1 cellular context compared by ENCODE assay signal in the genomic region with DNA sequence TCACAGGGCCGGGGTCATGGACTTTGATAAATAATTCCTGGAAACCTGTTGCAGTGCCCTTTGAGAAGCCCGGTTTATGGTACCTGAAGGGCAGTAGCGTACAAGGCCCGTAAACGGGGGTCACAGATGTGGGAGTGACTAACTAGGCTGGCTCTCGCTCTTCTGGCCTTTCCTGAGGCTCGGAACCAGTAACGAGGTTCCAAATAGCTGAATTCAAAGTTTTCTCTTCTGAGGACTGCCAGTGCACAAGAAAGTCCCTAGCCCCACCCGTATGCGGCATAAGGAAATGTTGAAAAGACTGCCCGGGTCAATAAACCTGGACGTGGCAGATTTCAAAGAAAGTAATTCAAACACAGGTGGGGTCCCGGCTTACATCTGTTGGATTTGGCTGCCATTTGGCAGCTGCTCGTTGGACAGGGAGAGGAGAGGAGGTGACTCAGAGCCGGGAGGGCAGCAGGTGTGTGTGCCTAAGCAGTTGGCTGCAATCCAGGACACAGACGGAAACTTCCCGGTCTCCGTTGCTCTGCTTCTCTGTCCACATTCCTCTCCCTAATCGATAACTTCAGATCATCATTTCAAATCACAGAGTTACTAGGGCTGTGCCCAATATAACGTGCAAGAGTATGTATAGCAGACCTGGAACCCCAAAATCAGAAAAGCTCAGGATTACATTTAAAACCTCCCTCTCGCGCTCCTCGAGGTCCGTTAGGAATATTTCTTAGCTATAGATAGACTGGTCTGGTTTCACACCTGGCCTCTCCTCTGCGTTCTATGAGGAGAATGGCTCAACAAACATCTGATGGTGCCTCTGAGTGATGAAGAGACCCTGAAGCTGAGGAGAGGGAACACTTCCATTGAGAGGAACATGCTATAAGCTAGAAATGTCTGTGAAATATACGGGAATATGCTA.
TF ChIP-seq lines count a peak whose summit lies in the region.

No MANE protein-coding gene starts in this region.

TF ChIP-seq in K562, 482 proteins besides CTCF, POLR2A, EP300 and RAD21 (continued from another document and continues in another):
- TF ChIP-seq, protein P1, sequence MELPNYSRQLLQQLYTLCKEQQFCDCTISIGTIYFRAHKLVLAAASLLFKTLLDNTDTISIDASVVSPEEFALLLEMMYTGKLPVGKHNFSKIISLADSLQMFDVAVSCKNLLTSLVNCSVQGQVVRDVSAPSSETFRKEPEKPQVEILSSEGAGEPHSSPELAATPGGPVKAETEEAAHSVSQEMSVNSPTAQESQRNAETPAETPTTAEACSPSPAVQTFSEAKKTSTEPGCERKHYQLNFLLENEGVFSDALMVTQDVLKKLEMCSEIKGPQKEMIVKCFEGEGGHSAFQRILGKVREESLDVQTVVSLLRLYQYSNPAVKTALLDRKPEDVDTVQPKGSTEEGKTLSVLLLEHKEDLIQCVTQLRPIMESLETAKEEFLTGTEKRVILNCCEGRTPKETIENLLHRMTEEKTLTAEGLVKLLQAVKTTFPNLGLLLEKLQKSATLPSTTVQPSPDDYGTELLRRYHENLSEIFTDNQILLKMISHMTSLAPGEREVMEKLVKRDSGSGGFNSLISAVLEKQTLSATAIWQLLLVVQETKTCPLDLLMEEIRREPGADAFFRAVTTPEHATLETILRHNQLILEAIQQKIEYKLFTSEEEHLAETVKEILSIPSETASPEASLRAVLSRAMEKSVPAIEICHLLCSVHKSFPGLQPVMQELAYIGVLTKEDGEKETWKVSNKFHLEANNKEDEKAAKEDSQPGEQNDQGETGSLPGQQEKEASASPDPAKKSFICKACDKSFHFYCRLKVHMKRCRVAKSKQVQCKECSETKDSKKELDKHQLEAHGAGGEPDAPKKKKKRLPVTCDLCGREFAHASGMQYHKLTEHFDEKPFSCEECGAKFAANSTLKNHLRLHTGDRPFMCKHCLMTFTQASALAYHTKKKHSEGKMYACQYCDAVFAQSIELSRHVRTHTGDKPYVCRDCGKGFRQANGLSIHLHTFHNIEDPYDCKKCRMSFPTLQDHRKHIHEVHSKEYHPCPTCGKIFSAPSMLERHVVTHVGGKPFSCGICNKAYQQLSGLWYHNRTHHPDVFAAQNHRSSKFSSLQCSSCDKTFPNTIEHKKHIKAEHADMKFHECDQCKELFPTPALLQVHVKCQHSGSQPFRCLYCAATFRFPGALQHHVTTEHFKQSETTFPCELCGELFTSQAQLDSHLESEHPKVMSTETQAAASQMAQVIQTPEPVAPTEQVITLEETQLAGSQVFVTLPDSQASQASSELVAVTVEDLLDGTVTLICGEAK (IDR thresholded peaks at IDR 0.05), result 0 out of 2 replicates have a peak, but pooled peaks have one; percentile 35
- TF ChIP-seq, protein P1 (CRISPR knock-in tag; IDR thresholded peaks at IDR 0.05), result no peak
- TF ChIP-seq ZC3H4 (CRISPR knock-in tag; IDR thresholded peaks at IDR 0.05; ENCODE audit: borderline replicate concordance) (no peak), FOXA1 (IDR thresholded peaks at IDR 0.05; ENCODE audit: borderline replicate concordance) (no peak), BACH1 (tag; IDR thresholded peaks at IDR 0.05) (no peak), KHSRP (IDR thresholded peaks at IDR 0.05) (no peak), NONO (IDR thresholded peaks at IDR 0.05; ENCODE audit: low read depth in 2 of 2, low read length in 1 of 2) (no peak), ZNF3 (CRISPR knock-in tag; IDR thresholded peaks at IDR 0.05) (no peak), YY1 (IDR thresholded peaks at IDR 0.05; ENCODE audit: borderline replicate concordance in 1 of 3, control insufficient read depth in 1 of 3, extremely low read depth in 1 of 3, insufficient read depth in 3 of 3, insufficient read length in 1 of 3, insufficient replicate concordance in 2 of 3, low read depth in 1 of 3, low read length in 2 of 3) (peak in 2 of 3 experiments; percentile 37 to 72), ILK (tag; IDR thresholded peaks at IDR 0.05; ENCODE audit: borderline replicate concordance, low read depth) (no peak), MEF2A (IDR thresholded peaks at IDR 0.05; ENCODE audit: control insufficient read depth, low read depth, low read length) (no peak), NFIC (IDR thresholded peaks at IDR 0.05) (peak; percentile 93), CHD4 (IDR thresholded peaks at IDR 0.05; ENCODE audit: insufficient read depth, insufficient replicate concordance, low read depth, low read length, poor library complexity, severe bottlenecking) (no peak), KLF1 (tag; IDR thresholded peaks at IDR 0.05) (no peak), ZNF347 (CRISPR knock-in tag; IDR thresholded peaks at IDR 0.05; ENCODE audit: low read depth) (no peak), ZNF324 (CRISPR knock-in tag; IDR thresholded peaks at IDR 0.05) (no peak), CBFA2T3 (IDR thresholded peaks at IDR 0.05) (peak; percentile 54), JUN (IDR thresholded peaks at IDR 0.05; ENCODE audit: borderline replicate concordance, low read depth, low read length) (peak; percentile 58; the same call in 1 of the 2 replicates), JUN (CRISPR knock-in tag; IDR thresholded peaks at IDR 0.05; ENCODE audit: borderline replicate concordance) (no peak), NR2F6 (CRISPR knock-in tag; IDR thresholded peaks at IDR 0.05) (0 out of 2 replicates have a peak, but pooled peaks have one; percentile 10), RBM15 (IDR thresholded peaks at IDR 0.05; ENCODE audit: insufficient read depth, low read length) (no peak), EP400 (IDR thresholded peaks at IDR 0.05) (peak; percentile 26; the same call in 1 of the 2 replicates), ETV5 (CRISPR knock-in tag; IDR thresholded peaks at IDR 0.05; ENCODE audit: low read depth) (no peak)
- TF ChIP-seq, protein P2, sequence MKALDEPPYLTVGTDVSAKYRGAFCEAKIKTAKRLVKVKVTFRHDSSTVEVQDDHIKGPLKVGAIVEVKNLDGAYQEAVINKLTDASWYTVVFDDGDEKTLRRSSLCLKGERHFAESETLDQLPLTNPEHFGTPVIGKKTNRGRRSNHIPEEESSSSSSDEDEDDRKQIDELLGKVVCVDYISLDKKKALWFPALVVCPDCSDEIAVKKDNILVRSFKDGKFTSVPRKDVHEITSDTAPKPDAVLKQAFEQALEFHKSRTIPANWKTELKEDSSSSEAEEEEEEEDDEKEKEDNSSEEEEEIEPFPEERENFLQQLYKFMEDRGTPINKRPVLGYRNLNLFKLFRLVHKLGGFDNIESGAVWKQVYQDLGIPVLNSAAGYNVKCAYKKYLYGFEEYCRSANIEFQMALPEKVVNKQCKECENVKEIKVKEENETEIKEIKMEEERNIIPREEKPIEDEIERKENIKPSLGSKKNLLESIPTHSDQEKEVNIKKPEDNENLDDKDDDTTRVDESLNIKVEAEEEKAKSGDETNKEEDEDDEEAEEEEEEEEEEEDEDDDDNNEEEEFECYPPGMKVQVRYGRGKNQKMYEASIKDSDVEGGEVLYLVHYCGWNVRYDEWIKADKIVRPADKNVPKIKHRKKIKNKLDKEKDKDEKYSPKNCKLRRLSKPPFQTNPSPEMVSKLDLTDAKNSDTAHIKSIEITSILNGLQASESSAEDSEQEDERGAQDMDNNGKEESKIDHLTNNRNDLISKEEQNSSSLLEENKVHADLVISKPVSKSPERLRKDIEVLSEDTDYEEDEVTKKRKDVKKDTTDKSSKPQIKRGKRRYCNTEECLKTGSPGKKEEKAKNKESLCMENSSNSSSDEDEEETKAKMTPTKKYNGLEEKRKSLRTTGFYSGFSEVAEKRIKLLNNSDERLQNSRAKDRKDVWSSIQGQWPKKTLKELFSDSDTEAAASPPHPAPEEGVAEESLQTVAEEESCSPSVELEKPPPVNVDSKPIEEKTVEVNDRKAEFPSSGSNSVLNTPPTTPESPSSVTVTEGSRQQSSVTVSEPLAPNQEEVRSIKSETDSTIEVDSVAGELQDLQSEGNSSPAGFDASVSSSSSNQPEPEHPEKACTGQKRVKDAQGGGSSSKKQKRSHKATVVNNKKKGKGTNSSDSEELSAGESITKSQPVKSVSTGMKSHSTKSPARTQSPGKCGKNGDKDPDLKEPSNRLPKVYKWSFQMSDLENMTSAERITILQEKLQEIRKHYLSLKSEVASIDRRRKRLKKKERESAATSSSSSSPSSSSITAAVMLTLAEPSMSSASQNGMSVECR (CRISPR knock-in tag; IDR thresholded peaks at IDR 0.05), result no peak
- TF ChIP-seq, protein P3, sequence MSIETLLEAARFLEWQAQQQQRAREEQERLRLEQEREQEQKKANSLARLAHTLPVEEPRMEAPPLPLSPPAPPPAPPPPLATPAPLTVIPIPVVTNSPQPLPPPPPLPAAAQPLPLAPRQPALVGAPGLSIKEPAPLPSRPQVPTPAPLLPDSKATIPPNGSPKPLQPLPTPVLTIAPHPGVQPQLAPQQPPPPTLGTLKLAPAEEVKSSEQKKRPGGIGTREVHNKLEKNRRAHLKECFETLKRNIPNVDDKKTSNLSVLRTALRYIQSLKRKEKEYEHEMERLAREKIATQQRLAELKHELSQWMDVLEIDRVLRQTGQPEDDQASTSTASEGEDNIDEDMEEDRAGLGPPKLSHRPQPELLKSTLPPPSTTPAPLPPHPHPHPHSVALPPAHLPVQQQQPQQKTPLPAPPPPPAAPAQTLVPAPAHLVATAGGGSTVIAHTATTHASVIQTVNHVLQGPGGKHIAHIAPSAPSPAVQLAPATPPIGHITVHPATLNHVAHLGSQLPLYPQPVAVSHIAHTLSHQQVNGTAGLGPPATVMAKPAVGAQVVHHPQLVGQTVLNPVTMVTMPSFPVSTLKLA (conservative IDR thresholded peaks at IDR 0.05), result 0 out of 4 replicates have a peak, but pooled peaks of 1 of the 2 experiments have one; percentile 3
- TF ChIP-seq, protein P4, sequence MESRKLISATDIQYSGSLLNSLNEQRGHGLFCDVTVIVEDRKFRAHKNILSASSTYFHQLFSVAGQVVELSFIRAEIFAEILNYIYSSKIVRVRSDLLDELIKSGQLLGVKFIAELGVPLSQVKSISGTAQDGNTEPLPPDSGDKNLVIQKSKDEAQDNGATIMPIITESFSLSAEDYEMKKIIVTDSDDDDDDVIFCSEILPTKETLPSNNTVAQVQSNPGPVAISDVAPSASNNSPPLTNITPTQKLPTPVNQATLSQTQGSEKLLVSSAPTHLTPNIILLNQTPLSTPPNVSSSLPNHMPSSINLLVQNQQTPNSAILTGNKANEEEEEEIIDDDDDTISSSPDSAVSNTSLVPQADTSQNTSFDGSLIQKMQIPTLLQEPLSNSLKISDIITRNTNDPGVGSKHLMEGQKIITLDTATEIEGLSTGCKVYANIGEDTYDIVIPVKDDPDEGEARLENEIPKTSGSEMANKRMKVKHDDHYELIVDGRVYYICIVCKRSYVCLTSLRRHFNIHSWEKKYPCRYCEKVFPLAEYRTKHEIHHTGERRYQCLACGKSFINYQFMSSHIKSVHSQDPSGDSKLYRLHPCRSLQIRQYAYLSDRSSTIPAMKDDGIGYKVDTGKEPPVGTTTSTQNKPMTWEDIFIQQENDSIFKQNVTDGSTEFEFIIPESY (CRISPR knock-in tag; IDR thresholded peaks at IDR 0.05), result no peak
- TF ChIP-seq, protein P5, sequence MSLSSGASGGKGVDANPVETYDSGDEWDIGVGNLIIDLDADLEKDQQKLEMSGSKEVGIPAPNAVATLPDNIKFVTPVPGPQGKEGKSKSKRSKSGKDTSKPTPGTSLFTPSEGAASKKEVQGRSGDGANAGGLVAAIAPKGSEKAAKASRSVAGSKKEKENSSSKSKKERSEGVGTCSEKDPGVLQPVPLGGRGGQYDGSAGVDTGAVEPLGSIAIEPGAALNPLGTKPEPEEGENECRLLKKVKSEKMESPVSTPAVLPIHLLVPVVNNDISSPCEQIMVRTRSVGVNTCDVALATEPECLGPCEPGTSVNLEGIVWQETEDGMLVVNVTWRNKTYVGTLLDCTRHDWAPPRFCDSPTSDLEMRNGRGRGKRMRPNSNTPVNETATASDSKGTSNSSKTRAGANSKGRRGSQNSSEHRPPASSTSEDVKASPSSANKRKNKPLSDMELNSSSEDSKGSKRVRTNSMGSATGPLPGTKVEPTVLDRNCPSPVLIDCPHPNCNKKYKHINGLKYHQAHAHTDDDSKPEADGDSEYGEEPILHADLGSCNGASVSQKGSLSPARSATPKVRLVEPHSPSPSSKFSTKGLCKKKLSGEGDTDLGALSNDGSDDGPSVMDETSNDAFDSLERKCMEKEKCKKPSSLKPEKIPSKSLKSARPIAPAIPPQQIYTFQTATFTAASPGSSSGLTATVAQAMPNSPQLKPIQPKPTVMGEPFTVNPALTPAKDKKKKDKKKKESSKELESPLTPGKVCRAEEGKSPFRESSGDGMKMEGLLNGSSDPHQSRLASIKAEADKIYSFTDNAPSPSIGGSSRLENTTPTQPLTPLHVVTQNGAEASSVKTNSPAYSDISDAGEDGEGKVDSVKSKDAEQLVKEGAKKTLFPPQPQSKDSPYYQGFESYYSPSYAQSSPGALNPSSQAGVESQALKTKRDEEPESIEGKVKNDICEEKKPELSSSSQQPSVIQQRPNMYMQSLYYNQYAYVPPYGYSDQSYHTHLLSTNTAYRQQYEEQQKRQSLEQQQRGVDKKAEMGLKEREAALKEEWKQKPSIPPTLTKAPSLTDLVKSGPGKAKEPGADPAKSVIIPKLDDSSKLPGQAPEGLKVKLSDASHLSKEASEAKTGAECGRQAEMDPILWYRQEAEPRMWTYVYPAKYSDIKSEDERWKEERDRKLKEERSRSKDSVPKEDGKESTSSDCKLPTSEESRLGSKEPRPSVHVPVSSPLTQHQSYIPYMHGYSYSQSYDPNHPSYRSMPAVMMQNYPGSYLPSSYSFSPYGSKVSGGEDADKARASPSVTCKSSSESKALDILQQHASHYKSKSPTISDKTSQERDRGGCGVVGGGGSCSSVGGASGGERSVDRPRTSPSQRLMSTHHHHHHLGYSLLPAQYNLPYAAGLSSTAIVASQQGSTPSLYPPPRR (CRISPR knock-in tag; IDR thresholded peaks at IDR 0.05; ENCODE audit: borderline replicate concordance), result no peak
